In the genomic region with DNA sequence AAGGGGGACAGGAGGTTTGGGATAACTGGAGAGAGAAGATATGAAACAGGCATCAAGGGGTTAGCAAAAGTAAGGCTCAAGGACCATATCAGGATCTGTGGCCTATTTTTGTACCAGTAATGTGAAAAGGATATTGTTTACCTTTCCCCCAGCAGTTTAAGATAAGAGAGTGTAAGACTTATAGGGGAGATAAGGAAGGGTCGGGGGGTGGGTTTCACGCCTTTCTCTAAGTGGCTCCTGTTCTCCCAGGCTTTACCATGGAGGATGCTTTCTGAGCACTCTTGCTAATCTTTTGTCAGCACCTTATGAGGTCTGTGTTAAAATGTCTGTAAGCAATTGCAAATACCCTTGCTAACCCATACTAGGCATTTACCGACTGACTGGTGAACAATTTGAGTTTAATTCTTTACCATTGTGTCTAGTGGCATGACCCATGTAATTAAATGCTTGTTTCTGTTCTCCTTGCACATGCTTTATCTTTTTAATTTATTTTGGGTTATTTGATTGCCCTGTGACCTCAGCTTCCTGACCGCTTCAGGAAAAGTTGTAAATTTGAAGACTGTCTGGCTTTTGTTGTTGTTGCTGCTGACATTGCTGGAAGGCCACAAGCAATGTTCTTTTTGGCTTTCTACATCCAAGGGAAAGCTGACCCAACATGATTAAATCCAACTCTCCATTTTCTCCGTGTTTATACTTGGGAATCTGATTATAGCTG, we compare ENCODE assay signal across 1 cellular context. TPM values are rescaled to one million over a fixed set of nuclear protein-coding genes. Genes with fewer than 3 reads are reported as not detected.
"Had no signal": no experiment of that assay in that cellular context is flagged by ENCODE, and none has a peak within 500 bp of the region (broad histone marks: within the 10 kb centered on the region; RNA-seq: fewer than 3 reads in every experiment).

No MANE protein-coding gene starts in this region.

RNA-seq across cellular contexts. Expression of a gene that starts 12.6 kb away (rescaled TPM):
- polyA plus RNA-seq: mammary epithelial cell had no signal
